ENCODE assay signal across 19 cellular contexts in the genomic region with DNA sequence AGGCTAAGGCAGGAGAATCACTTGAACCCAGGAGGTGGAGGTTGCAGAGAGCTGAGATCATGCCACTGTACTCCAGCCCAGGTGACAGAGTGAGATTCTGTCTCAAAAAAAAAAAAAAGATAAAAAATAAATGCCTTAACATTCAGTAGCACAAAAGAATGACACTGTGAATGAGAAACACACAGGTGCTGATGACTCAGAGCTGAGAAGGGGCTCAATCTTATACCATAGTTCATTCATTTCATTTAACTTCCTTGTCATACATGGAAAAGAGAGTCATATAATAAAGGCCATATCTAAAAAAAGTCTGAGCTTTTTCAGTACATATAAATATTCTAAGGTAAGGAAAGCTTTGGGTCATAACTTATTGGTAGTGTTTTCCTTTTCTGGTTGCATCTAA. TPM values are rescaled to one million over a fixed set of nuclear protein-coding genes. Genes with fewer than 3 reads are reported as not detected.
A peak's percentile ranks its signal among the peaks of the same experiment; 100 is the strongest.
DNase-seq lines count a peak whose midpoint lies in the region; ATAC-seq, FAIRE-seq and TF ChIP-seq lines count a peak whose summit lies in the region.
"Had no signal": no experiment of that assay in that cellular context is flagged by ENCODE, and none has a peak within 500 bp of the region (broad histone marks: within the 10 kb centered on the region; RNA-seq: fewer than 3 reads in every experiment).

No MANE protein-coding gene starts in this region.

- H3K36me3 ChIP-seq in RWPE2 (ENCODE audit: low read depth) (no peaks in the 10 kb centered on the region), WERI-Rb-1 (no peaks in the 10 kb centered on the region)

- H3K27me3 ChIP-seq in RWPE2 (ENCODE audit: insufficient read depth, poor library complexity, severe bottlenecking) (no peaks in the 10 kb centered on the region), WERI-Rb-1 (ENCODE audit: insufficient read depth, low read depth, severe bottlenecking) (no peaks in the 10 kb centered on the region)

- no peak for TF ChIP-seq EP300 in A549 (IDR thresholded peaks at IDR 0.05)

- no peak for TF ChIP-seq POLR2A in A549 (IDR thresholded peaks at IDR 0.05; ENCODE audit: low read length)

- POLR2A ChIA-PET in A549 (lab: Yijun Ruan, JAX): no interaction called here

- FAIRE-seq in A549 (lab: Jason Lieb, UNC): no peak
- FAIRE-seq: A204.1, GM12892 had no signal

- DNase-seq in A549 (ENCODE audit: low read depth in 1 of 2, low spot score in 1 of 2) (no peak), DMS53 treated with DMSO at 0.1 percent for 48 hours (lab: John Stamatoyannopoulos, UW; ENCODE audit: unreplicated experiment) (peak; percentile 21), RWPE2 (ENCODE audit: low spot score) (no peak), kidney tubule cell (ENCODE audit: low spot score) (peak; percentile 77), WERI-Rb-1 (no peak)
- DNase-seq: CD4-positive, alpha-beta T cell; DMS79; KG1; NCI-H1417 treated with DMSO at 0.1 percent for 48 hours; NCI-H1930; NCI-H2171; NCI-H446 treated with DMSO at 0.1 percent for 48 hours; NCI-H69; SIG-M5 had no signal

- H3K27ac ChIP-seq in A549 (peak overlapping the region; percentile 98 to 99), RWPE2 (ENCODE audit: poor library complexity, severe bottlenecking) (no peak overlapping the region), WERI-Rb-1 (no peak overlapping the region)

- CTCF ChIA-PET in A549 (lab: Yijun Ruan, JAX): interaction anchor here (0.9 to 2.2 kb wide), 4 partner anchors 36 to 63 kb away, joined by 3 to 16 read pairs (median 4); partner anchors contain the start of gene WWC1

- no peaks in the 10 kb centered on the region for H3K9me3 ChIP-seq in A549
- no peaks in the 10 kb centered on the region for H3K9me3 ChIP-seq in RWPE2 (ENCODE audit: severe bottlenecking)
- no peaks in the 10 kb centered on the region for H3K9me3 ChIP-seq in WERI-Rb-1 (ENCODE audit: severe bottlenecking)

- H3K4me3 ChIP-seq in A549: no peak overlapping the region
- H3K4me3 ChIP-seq in RWPE2 (ENCODE audit: severe bottlenecking): no peak overlapping the region
- no peak overlapping the region for H3K4me3 ChIP-seq in WERI-Rb-1 (ENCODE audit: low read depth, low read length)

- TF ChIP-seq CTCF in A549 (IDR thresholded peaks at IDR 0.05): no peak
- TF ChIP-seq CTCF in RWPE2 (IDR thresholded peaks at IDR 0.05; ENCODE audit: poor library complexity, severe bottlenecking): no peak
- no peak for TF ChIP-seq CTCF in WERI-Rb-1 (IDR thresholded peaks at IDR 0.05; ENCODE audit: low read depth, low read length)

- ATAC-seq in A549 (no peak), RWPE2 (ENCODE audit: low read depth) (peak; percentile 40; the same call in 2 of the 3 replicates), HG03097 (IDR thresholded peaks at IDR 0.05; ENCODE audit: low FRiP score, unreplicated experiment) (no peak), HG03378 (IDR thresholded peaks at IDR 0.05; ENCODE audit: unreplicated experiment) (no peak)
- ATAC-seq: SK-N-SH treated with all-trans-retinoic acid at 6 μM for 48 hours had no signal

- H3K4me2 ChIP-seq in A549: peak overlapping the region; percentile 79; the same call in 2 of the 3 replicates

- H3K4me1 ChIP-seq in A549: peaks cover 89% of the 10 kb centered on the region
- H3K4me1 ChIP-seq in RWPE2 (ENCODE audit: insufficient read depth, poor library complexity, severe bottlenecking): peaks cover 38% of the 10 kb centered on the region

- TF ChIP-seq RAD21 in A549 (conservative IDR thresholded peaks at IDR 0.05 in 1 of 2, IDR thresholded peaks at IDR 0.05 in 1 of 2): no peak

TF ChIP-seq in A549, 52 proteins besides CTCF, POLR2A, EP300 and RAD21:
- TF ChIP-seq CHD2 (IDR thresholded peaks at IDR 0.05; ENCODE audit: low read length, partially characterized antibody) (no peak), FOSL2 (IDR thresholded peaks at IDR 0.05) (no peak), FOSL2 (CRISPR knock-in tag; IDR thresholded peaks at IDR 0.05) (peak; percentile 21; the same call in 1 of the 2 replicates)
TF ChIP-seq in A549: peak in this region for 1.

RNA-seq across cellular contexts. Expression of gene WWC1, which starts 40.6 kb away (rescaled TPM):
- 75.0 and 98.1 TPM in 2 replicates for polyA plus RNA-seq in A549 (2011; rRNA removed)
- polyA plus RNA-seq in A549 (2012; cell fraction: cytosol; rRNA removed): 52.9 and 53.5 TPM in 2 replicates
- polyA plus RNA-seq in A549 (2012; cell fraction: nucleus; rRNA removed): 45.0 and 53.1 TPM in 2 replicates
- polyA plus RNA-seq in A549 (2017; fragmentation: RNase III; extraction: RNeasy Plus Mini Kit Qiagen cat#74134 plus additional on column Dnase treatment): 88.5 to 113 TPM (median 92.2 TPM) in 3 replicates
- 107 and 125 TPM in 2 replicates for polyA minus RNA-seq in A549 (2011; rRNA and poly(A)+ RNA removed)

Comparison
In these comparisons a context has a peak if more than half of its experiments do, and no peak if none do; other contexts are left out.
1. DNase-seq: peak in DMS53 treated with DMSO at 0.1 percent for 48 hours (single experiment) and kidney tubule cell (single experiment); none in A549 (0 of 2), RWPE2 (single experiment) and WERI-Rb-1 (single experiment).
2. H3K27ac ChIP-seq: peak in A549 (2 of 2); none in RWPE2 (single experiment) and WERI-Rb-1 (single experiment).